ENCODE assay signal across 9 cellular contexts in the genomic region with DNA sequence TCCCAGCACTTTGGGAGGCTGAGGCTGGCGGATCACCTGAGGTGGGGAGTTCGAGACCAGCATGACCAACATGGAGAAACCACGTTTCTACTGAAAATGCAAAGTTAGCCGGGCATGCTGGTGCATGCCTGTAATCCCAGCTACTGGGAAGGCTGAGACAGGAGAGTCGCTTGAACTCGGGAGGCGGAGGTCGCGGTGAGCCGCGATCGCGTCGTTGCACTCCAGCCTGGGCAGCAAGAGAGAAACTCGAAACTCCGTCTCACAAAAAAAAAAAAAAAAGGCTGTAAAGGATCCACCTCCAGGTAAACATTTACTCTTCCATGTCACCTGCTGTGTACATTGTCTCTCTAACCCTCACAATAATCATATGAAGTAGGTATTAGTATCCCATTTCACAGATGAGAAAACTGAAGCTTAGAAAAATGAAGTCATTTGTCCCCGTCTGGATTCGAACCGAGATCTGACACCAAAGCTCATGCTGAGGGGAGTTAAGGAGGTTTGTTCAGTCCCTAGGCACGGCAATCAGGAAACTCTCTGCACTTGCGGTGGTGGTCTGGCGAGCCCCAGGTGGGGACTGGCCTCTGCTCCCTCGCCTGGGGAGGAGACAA. TPM values are rescaled to one million over a fixed set of nuclear protein-coding genes. Genes with fewer than 3 reads are reported as not detected.
DNase-seq lines count a peak whose midpoint lies in the region; ATAC-seq, FAIRE-seq and TF ChIP-seq lines count a peak whose summit lies in the region.
"Had no signal": no experiment of that assay in that cellular context is flagged by ENCODE, and none has a peak within 500 bp of the region (broad histone marks: within the 10 kb centered on the region; RNA-seq: fewer than 3 reads in every experiment).

No MANE protein-coding gene starts in this region.

- H3K4me1 ChIP-seq in liver (ENCODE audit: control insufficient read depth in 4 of 4, insufficient read depth in 4 of 4, low read length in 3 of 4): peaks cover 0 to 3% (median 0%) of the 10 kb centered on the region in 4 donors
- H3K4me1 ChIP-seq in HepG2 (ENCODE audit: insufficient read depth, low read length): no peaks in the 10 kb centered on the region
- peaks cover 27% of the 10 kb centered on the region for H3K4me1 ChIP-seq in PC-3 (ENCODE audit: insufficient read depth, low read length)

- H3F3A ChIP-seq in PC-3 (ENCODE audit: low read length, unreplicated experiment): no peaks in the 10 kb centered on the region

- H3K27ac Mint-ChIP-seq in activated naive CD8-positive, alpha-beta T cell treated with anti-CD3 and anti-CD28 coated beads, Interleukin-2, amount 10 ng/mL, durations not matched to agents 7 days and 5 days: peak overlapping the region; percentile 98
- peak overlapping the region; percentile 95 for H3K27ac Mint-ChIP-seq in memory B cell

- FAIRE-seq in HepG2 (lab: Jason Lieb, UNC): no peak

- TF ChIP-seq CTCF in liver (IDR thresholded peaks at IDR 0.05; ENCODE audit: low read depth, low read length, missing input control) (no peak), HepG2 (CRISPR knock-in tag; IDR thresholded peaks at IDR 0.05) (no peak), PC-3 (conservative IDR thresholded peaks at IDR 0.05; ENCODE audit: low read depth, low read length) (no peak), GM13976 (IDR thresholded peaks at IDR 0.05; ENCODE audit: borderline replicate concordance, control extremely low read depth, extremely low read depth, insufficient read depth, missing control alignments) (no peak)

- peak overlapping the region in 1 of 2 donors; percentile 62 for H3K27ac ChIP-seq in liver (ENCODE audit: low read depth in 1 of 2, low read length in 2 of 2)
- H3K27ac ChIP-seq in HepG2 (ENCODE audit: extremely low read length, insufficient read depth, low read length): no peak overlapping the region
- no peak overlapping the region for H3K27ac ChIP-seq in PC-3 (ENCODE audit: low read length)

- POLR2A ChIA-PET in HepG2 (lab: Yijun Ruan, JAX) (no interaction called here), PC-3 (lab: Charles Lee; ENCODE audit: unreplicated experiment) (no interaction called here)
- POLR2A ChIA-PET in activated naive CD8-positive, alpha-beta T cell treated with anti-CD3 and anti-CD28 coated beads, Interleukin-2, amount 10 ng/mL, durations not matched to agents 7 days and 5 days (lab: Charles Lee): interaction anchor here (1.0 to 3.4 kb wide), 6 partner anchors 9 to 53 kb away, joined by 3 to 39 read pairs (median 4); a partner anchor contains a TSS

- in situ Hi-C loops in HepG2 (cut with HindIII; ENCODE audit: extremely low pct_ligation_motif_present, low pct_unique_long_range_greater_than_20kb) (no loop called here), GM13976 (cut with MboI; ENCODE audit: low sequenced_read_pairs, unreplicated experiment) (no loop called here)

- no peak for TF ChIP-seq POLR2A in HepG2 (IDR thresholded peaks at IDR 0.05; ENCODE audit: insufficient read depth in 1 of 2, low read depth in 2 of 2, low read length in 2 of 2)

- peaks cover 42% of the 10 kb centered on the region for H3K36me3 Mint-ChIP-seq in activated naive CD8-positive, alpha-beta T cell treated with anti-CD3 and anti-CD28 coated beads, Interleukin-2, amount 10 ng/mL, durations not matched to agents 7 days and 5 days
- peaks cover 24% of the 10 kb centered on the region for H3K36me3 Mint-ChIP-seq in memory B cell

- TF ChIP-seq EP300 in HepG2 (IDR thresholded peaks at IDR 0.05; ENCODE audit: low read depth in 2 of 2, low read length in 2 of 2) (no peak), HepG2 (CRISPR knock-in tag; IDR thresholded peaks at IDR 0.05; ENCODE audit: borderline replicate concordance) (no peak)

- peaks cover 31% of the 10 kb centered on the region for H3K4me1 Mint-ChIP-seq in activated naive CD8-positive, alpha-beta T cell treated with anti-CD3 and anti-CD28 coated beads, Interleukin-2, amount 10 ng/mL, durations not matched to agents 7 days and 5 days
- peaks cover 33% of the 10 kb centered on the region for H3K4me1 Mint-ChIP-seq in memory B cell

- H3K9me3 Mint-ChIP-seq in activated naive CD8-positive, alpha-beta T cell treated with anti-CD3 and anti-CD28 coated beads, Interleukin-2, amount 10 ng/mL, durations not matched to agents 7 days and 5 days: peaks cover 11% of the 10 kb centered on the region
- no peaks in the 10 kb centered on the region for H3K9me3 Mint-ChIP-seq in memory B cell

- peaks cover 0 to under 1% (median 0%) of the 10 kb centered on the region in 4 donors for H3K27me3 ChIP-seq in liver (ENCODE audit: control insufficient read depth in 4 of 4, insufficient read depth in 4 of 4, low read length in 3 of 4)
- H3K27me3 ChIP-seq in HepG2 (ENCODE audit: control insufficient read depth in 1 of 2, insufficient read depth in 2 of 2, low read length in 2 of 2): no peaks in the 10 kb centered on the region; a peak in 2 of 5 replicates
- no peaks in the 10 kb centered on the region for H3K27me3 ChIP-seq in PC-3 (ENCODE audit: low read length)

- intact Hi-C loops in HepG2 (cut with micrococcal nuclease; ENCODE audit: unreplicated experiment): no loop called here
- intact Hi-C loops in PC-3 (cut with micrococcal nuclease): no loop called here

- H3K4me3 Mint-ChIP-seq in activated naive CD8-positive, alpha-beta T cell treated with anti-CD3 and anti-CD28 coated beads, Interleukin-2, amount 10 ng/mL, durations not matched to agents 7 days and 5 days: peak overlapping the region; percentile 96
- peak overlapping the region; percentile 99 for H3K4me3 Mint-ChIP-seq in memory B cell

- H3K4me3 ChIP-seq in liver (ENCODE audit: low read depth in 1 of 3, low read length in 3 of 3) (peak overlapping the region in 2 of 3 donors; percentile 15 to 47), HepG2 (replicated peaks in 1 of 3; ENCODE audit: insufficient read depth in 1 of 3, low read depth in 2 of 3, low read length in 3 of 3) (no peak overlapping the region), PC-3 (ENCODE audit: low read length) (no peak overlapping the region)

- 37% methylated on average over 23 of the region's 23 CpGs for WGBS in liver
- WGBS in HepG2 (ENCODE audit: low lambda C conversion rate): 61% methylated on average over 20 of the region's 23 CpGs

- H3K9me3 ChIP-seq in liver (ENCODE audit: control insufficient read depth in 4 of 4, low read length in 3 of 4) (peaks cover 0 to 8% (median 2%) of the 10 kb centered on the region in 4 donors), HepG2 (ENCODE audit: low read length) (no peaks in the 10 kb centered on the region), PC-3 (ENCODE audit: low read length) (peaks cover 3% of the 10 kb centered on the region; the same call in 1 of the 2 replicates)

- BruUV-seq in HepG2 (replicated peaks; lab: Mats Ljungman, UMichigan) (no TSS peak), PC-3 (replicated peaks; lab: Mats Ljungman, UMichigan) (no TSS peak)

- H3K79me2 ChIP-seq in HepG2 (ENCODE audit: insufficient read depth, low read length): no peaks in the 10 kb centered on the region
- H3K79me2 ChIP-seq in PC-3 (ENCODE audit: low read length): no peaks in the 10 kb centered on the region

- no peaks in the 10 kb centered on the region for H3K36me3 ChIP-seq in liver (ENCODE audit: control insufficient read depth in 4 of 4, insufficient read depth in 3 of 4, low read depth in 1 of 4, low read length in 3 of 4)
- no peaks in the 10 kb centered on the region for H3K36me3 ChIP-seq in HepG2 (replicated peaks in 1 of 2; ENCODE audit: control insufficient read depth in 1 of 2, insufficient read depth in 2 of 2, low read length in 2 of 2)
- no peaks in the 10 kb centered on the region for H3K36me3 ChIP-seq in PC-3 (ENCODE audit: low read depth, low read length)

- CTCF ChIA-PET in HepG2 (lab: Yijun Ruan, JAX; ENCODE audit: low intra/inter-chr PET ratio, low total read pairs) (no interaction called here), PC-3 (lab: Charles Lee) (no interaction called here)

- H2AFZ ChIP-seq in HepG2 (ENCODE audit: low read length) (no peak overlapping the region), PC-3 (ENCODE audit: low read length) (no peak overlapping the region)

- no peaks in the 10 kb centered on the region for H3K9me2 ChIP-seq in PC-3 (replicated peaks; ENCODE audit: low read length)

- DNase-seq in HepG2 (ENCODE audit: low spot score) (no peak), memory B cell (ENCODE audit: low spot score in 2 of 2) (no peak), mesenteric fat pad (ENCODE audit: low spot score) (no peak), PC-3 (no peak), GM13976 (ENCODE audit: low spot score) (no peak)
- no peak for DNase-seq in activated naive CD8-positive, alpha-beta T cell treated with anti-CD3 and anti-CD28 coated beads, Interleukin-2, amount 10 ng/mL, durations not matched to agents 7 days and 5 days
- DNase-seq: NCI-H748 treated with DMSO at 0.1 percent for 48 hours had no signal

- no peak for TF ChIP-seq RAD21 in liver (IDR thresholded peaks at IDR 0.05)
- TF ChIP-seq RAD21 in HepG2 (CRISPR knock-in tag; IDR thresholded peaks at IDR 0.05): no peak

- H3K4me2 ChIP-seq in HepG2 (ENCODE audit: low read depth, low read length): no peak overlapping the region
- H3K4me2 ChIP-seq in PC-3 (ENCODE audit: low read length): no peak overlapping the region

- ATAC-seq in HepG2: no peak
- no peak for ATAC-seq in activated naive CD8-positive, alpha-beta T cell treated with anti-CD3 and anti-CD28 coated beads, Interleukin-2, amount 10 ng/mL, durations not matched to agents 7 days and 5 days (ENCODE audit: low read depth)
- ATAC-seq in memory B cell (ENCODE audit: low read depth): no peak
- no peak for ATAC-seq in PC-3
- ATAC-seq in GM21367 (IDR thresholded peaks at IDR 0.05; ENCODE audit: unreplicated experiment): no peak

- peaks cover 11% of the 10 kb centered on the region for H3K27me3 Mint-ChIP-seq in activated naive CD8-positive, alpha-beta T cell treated with anti-CD3 and anti-CD28 coated beads, Interleukin-2, amount 10 ng/mL, durations not matched to agents 7 days and 5 days
- H3K27me3 Mint-ChIP-seq in memory B cell: peaks cover 1% of the 10 kb centered on the region

- H3K9ac ChIP-seq in liver (ENCODE audit: low read depth in 1 of 2, low read length in 2 of 2) (no peak overlapping the region), HepG2 (ENCODE audit: insufficient read depth, low read depth, low read length) (no peak overlapping the region), PC-3 (ENCODE audit: low read length) (no peak overlapping the region)

- H4K20me1 ChIP-seq in HepG2 (ENCODE audit: insufficient read depth, low read length): no peaks in the 10 kb centered on the region
- H4K20me1 ChIP-seq in PC-3 (ENCODE audit: low read length): no peaks in the 10 kb centered on the region

RNA-seq across cellular contexts. Expression of a gene that starts 0.5 kb away (rescaled TPM):
- total RNA-seq in liver: 10 to 100 TPM; 13.7 to 26.6 TPM
- 1 to 10 TPM; 2.3 to 2.7 TPM for polyA plus RNA-seq in liver
- not detected in 2 replicates for total RNA-seq in HepG2 (2016; rRNA removed; fragmentation: Illumina TruSeq; extraction: Trizol)
- total RNA-seq in HepG2 (2016; cell fraction: cytosol; rRNA removed; fragmentation: Illumina TruSeq; extraction: Trizol; ENCODE audit: low read depth): not detected in 2 replicates
- total RNA-seq in HepG2 (2016; cell fraction: insoluble cytoplasmic fraction; rRNA removed; fragmentation: Illumina TruSeq; extraction: Trizol): not detected in 2 replicates
- not detected in 2 replicates for total RNA-seq in HepG2 (2016; cell fraction: membrane; rRNA removed; fragmentation: Illumina TruSeq; extraction: Trizol)
- not detected in 2 replicates for total RNA-seq in HepG2 (2016; cell fraction: nucleus; rRNA removed; fragmentation: Illumina TruSeq; extraction: Trizol)
- polyA plus RNA-seq in HepG2 (2011; rRNA removed): not detected in 2 replicates
- polyA plus RNA-seq in HepG2 (2011; cell fraction: cytosol; rRNA removed): 0.01 and 0.03 TPM in 2 replicates
- polyA plus RNA-seq in HepG2 (2011; cell fraction: nucleus; rRNA removed): 0.03 TPM in 1 of 2 replicates, not detected in the other
- not detected in 2 replicates for polyA plus RNA-seq in HepG2 (2012)
- polyA plus RNA-seq in HepG2 (2016; cell fraction: cytosol; fragmentation: Illumina TruSeq; extraction: Trizol; ENCODE audit: low read depth): not detected in 2 replicates
- polyA plus RNA-seq in HepG2 (2016; cell fraction: insoluble cytoplasmic fraction; fragmentation: Illumina TruSeq; extraction: Trizol; ENCODE audit: low read depth): not detected in 2 replicates
- polyA plus RNA-seq in HepG2 (2016; cell fraction: membrane; fragmentation: Illumina TruSeq; extraction: Trizol; ENCODE audit: low read depth): not detected in 2 replicates
- polyA plus RNA-seq in HepG2 (2016; cell fraction: nucleus; fragmentation: Illumina TruSeq; extraction: Trizol; ENCODE audit: insufficient read depth, low read depth): not detected in 2 replicates
- polyA minus RNA-seq in HepG2 (2011; rRNA and poly(A)+ RNA removed; ENCODE audit: low replicate concordance): 0.62 and 0.89 TPM in 2 replicates
- polyA minus RNA-seq in HepG2 (2011; cell fraction: cytosol; rRNA and poly(A)+ RNA removed): not detected in 2 replicates
- polyA minus RNA-seq in HepG2 (2011; cell fraction: nucleus; rRNA and poly(A)+ RNA removed): not detected in 2 replicates
- 100 to 1,000 TPM; 266 to 275 TPM for total RNA-seq in activated naive CD8-positive, alpha-beta T cell treated with anti-CD3 and anti-CD28 coated beads, Interleukin-2, amount 10 ng/mL, durations not matched to agents 7 days and 5 days
- 49.4 TPM for total RNA-seq in mesenteric fat pad
- total RNA-seq in PC-3 (2014; rRNA removed): 0.26 and 0.58 TPM in 2 replicates

RNA-seq across cellular contexts. Expression of a gene that starts 53.0 kb away (rescaled TPM):
- 10 to 100 TPM in 1 of 2 donors, 1 to 10 TPM in 1; 4.1 to 11.5 TPM for total RNA-seq in liver
- 1 to 10 TPM in 1 of 2 donors, under 1 TPM in 1; 0.89 to 1.9 TPM for polyA plus RNA-seq in liver
- 36.6 and 61.4 TPM in 2 replicates for total RNA-seq in HepG2 (2016; rRNA removed; fragmentation: Illumina TruSeq; extraction: Trizol)
- 6.4 and 7.2 TPM in 2 replicates for total RNA-seq in HepG2 (2016; cell fraction: cytosol; rRNA removed; fragmentation: Illumina TruSeq; extraction: Trizol; ENCODE audit: low read depth)
- total RNA-seq in HepG2 (2016; cell fraction: insoluble cytoplasmic fraction; rRNA removed; fragmentation: Illumina TruSeq; extraction: Trizol): 38.1 and 53.5 TPM in 2 replicates
- total RNA-seq in HepG2 (2016; cell fraction: membrane; rRNA removed; fragmentation: Illumina TruSeq; extraction: Trizol): 20.7 and 24.8 TPM in 2 replicates
- total RNA-seq in HepG2 (2016; cell fraction: nucleus; rRNA removed; fragmentation: Illumina TruSeq; extraction: Trizol): 27.4 and 29.1 TPM in 2 replicates
- polyA plus RNA-seq in HepG2 (2011; rRNA removed): 5.2 and 10.9 TPM in 2 replicates
- 3.3 and 5.9 TPM in 2 replicates for polyA plus RNA-seq in HepG2 (2011; cell fraction: cytosol; rRNA removed)
- polyA plus RNA-seq in HepG2 (2011; cell fraction: nucleus; rRNA removed): 7.4 and 9.6 TPM in 2 replicates
- polyA plus RNA-seq in HepG2 (2012): 7.9 and 14.0 TPM in 2 replicates
- 2.5 and 3.2 TPM in 2 replicates for polyA plus RNA-seq in HepG2 (2016; cell fraction: cytosol; fragmentation: Illumina TruSeq; extraction: Trizol; ENCODE audit: low read depth)
- polyA plus RNA-seq in HepG2 (2016; cell fraction: insoluble cytoplasmic fraction; fragmentation: Illumina TruSeq; extraction: Trizol; ENCODE audit: low read depth): 49.1 and 50.5 TPM in 2 replicates
- 6.6 and 7.7 TPM in 2 replicates for polyA plus RNA-seq in HepG2 (2016; cell fraction: membrane; fragmentation: Illumina TruSeq; extraction: Trizol; ENCODE audit: low read depth)
- 41.2 TPM in 2 replicates for polyA plus RNA-seq in HepG2 (2016; cell fraction: nucleus; fragmentation: Illumina TruSeq; extraction: Trizol; ENCODE audit: insufficient read depth, low read depth)
- polyA minus RNA-seq in HepG2 (2011; rRNA and poly(A)+ RNA removed; ENCODE audit: low replicate concordance): 3.0 and 12.2 TPM in 2 replicates
- polyA minus RNA-seq in HepG2 (2011; cell fraction: cytosol; rRNA and poly(A)+ RNA removed): 4.0 and 8.9 TPM in 2 replicates
- polyA minus RNA-seq in HepG2 (2011; cell fraction: nucleus; rRNA and poly(A)+ RNA removed): 15.2 and 19.2 TPM in 2 replicates
- 10 to 100 TPM; 35.0 to 37.4 TPM for total RNA-seq in activated naive CD8-positive, alpha-beta T cell treated with anti-CD3 and anti-CD28 coated beads, Interleukin-2, amount 10 ng/mL, durations not matched to agents 7 days and 5 days
- 7.0 TPM for total RNA-seq in mesenteric fat pad
- 29.9 and 38.8 TPM in 2 replicates for total RNA-seq in PC-3 (2014; rRNA removed)

Comparison
In these comparisons a context has a peak if more than half of its experiments do, and no peak if none do; other contexts are left out.
1. H3K4me3 ChIP-seq: peak in liver (2 of 3); none in HepG2 (0 of 3) and PC-3 (single experiment).